In the genomic region with DNA sequence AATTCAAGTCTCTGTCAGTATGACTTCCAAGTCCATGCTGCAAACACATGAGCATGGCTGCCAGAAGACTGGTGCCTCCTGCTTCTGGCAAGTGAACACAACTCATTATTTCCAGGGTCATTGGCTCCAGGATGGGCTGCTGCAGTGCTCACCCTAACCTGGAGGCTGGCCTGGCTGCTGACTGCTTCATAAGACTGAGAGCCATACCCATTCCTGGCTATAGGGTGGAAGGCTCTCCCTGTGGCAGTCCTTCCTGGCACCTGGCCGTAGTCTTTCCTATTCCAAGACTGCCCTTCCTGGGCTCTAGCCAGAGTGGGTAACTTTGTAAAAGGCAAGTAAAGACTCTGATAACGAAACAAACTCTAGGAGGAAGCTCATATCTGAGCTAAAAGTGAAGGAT, we compare ENCODE assay signal across 15 cellular contexts. TPM values are rescaled to one million over a fixed set of nuclear protein-coding genes. Genes with fewer than 3 reads are reported as not detected.
A peak's percentile ranks its signal among the peaks of the same experiment; 100 is the strongest.
DNase-seq lines count a peak whose midpoint lies in the region; TF ChIP-seq lines count a peak whose summit lies in the region.
"Had no signal": no experiment of that assay in that cellular context is flagged by ENCODE, and none has a peak within 500 bp of the region (broad histone marks: within the 10 kb centered on the region; RNA-seq: fewer than 3 reads in every experiment).

No MANE protein-coding gene starts in this region.

- H3K4me3 Mint-ChIP-seq in neural crest cell (peak overlapping the region; percentile 31), type B pancreatic cell (peak overlapping the region; percentile 28)
- H3K4me3 Mint-ChIP-seq: activated T-helper 17 cell treated with anti-CD3 and anti-CD28 coated beads, Interleukin-2, amount 50 U/mL, for 72 hours; stimulated activated naive CD8-positive, alpha-beta T cell treated with anti-CD3 and anti-CD28 coated beads, Interleukin-15, amount 100 ng/mL, for 72 hours had no signal

- no peaks in the 10 kb centered on the region for H3K9me3 ChIP-seq in left ventricle myocardium inferior (replicated peaks)
- H3K9me3 ChIP-seq: MG63 had no signal

- peak overlapping the region; percentile 96 for H3K27ac ChIP-seq in left ventricle myocardium inferior (replicated peaks)
- H3K27ac ChIP-seq in cingulate gyrus (ENCODE audit: low read depth, low read length), result peak overlapping the region; percentile 78

- H3K4me1 Mint-ChIP-seq in neural crest cell (peaks cover 58% of the 10 kb centered on the region), type B pancreatic cell (ENCODE audit: unreplicated experiment) (peaks cover 34% of the 10 kb centered on the region)

- no peaks in the 10 kb centered on the region for H3K36me3 ChIP-seq in left ventricle myocardium inferior
- H3K36me3 ChIP-seq: MG63 had no signal

- peaks cover 49% of the 10 kb centered on the region for H3K4me1 ChIP-seq in left ventricle myocardium inferior

- H3K27me3 Mint-ChIP-seq in neural crest cell (ENCODE audit: low read depth) (peaks cover 17% of the 10 kb centered on the region), type B pancreatic cell (no peaks in the 10 kb centered on the region)

- H3K27ac Mint-ChIP-seq in neural crest cell (ENCODE audit: unreplicated experiment) (no peak overlapping the region), type B pancreatic cell (peak overlapping the region; percentile 76)
- H3K27ac Mint-ChIP-seq: activated T-helper 17 cell treated with anti-CD3 and anti-CD28 coated beads, Interleukin-2, amount 50 U/mL, for 72 hours; stimulated activated naive CD8-positive, alpha-beta T cell treated with anti-CD3 and anti-CD28 coated beads, Interleukin-15, amount 100 ng/mL, for 72 hours; T-cell had no signal

- H3K36me3 Mint-ChIP-seq in neural crest cell (ENCODE audit: low read depth), result no peaks in the 10 kb centered on the region
- H3K36me3 Mint-ChIP-seq in type B pancreatic cell, result no peaks in the 10 kb centered on the region
- H3K36me3 Mint-ChIP-seq: T-cell had no signal

- DNase-seq in left ventricle myocardium inferior, result no peak
- DNase-seq in cardiac septum (ENCODE audit: low spot score), result no peak
- DNase-seq in neural crest cell (ENCODE audit: low read depth, low spot score), result no peak
- DNase-seq in type B pancreatic cell (ENCODE audit: extremely low spot score, unreplicated experiment), result no peak
- DNase-seq in NCI-H1436 treated with DMSO at 0.1 percent for 48 hours (lab: John Stamatoyannopoulos, UW), result no peak
- DNase-seq in NCI-H2171 treated with DMSO at 0.1 percent for 48 hours (lab: John Stamatoyannopoulos, UW), result no peak
- no peak for DNase-seq in NCI-H1105 (lab: John Stamatoyannopoulos, UW)
- DNase-seq: ACHN; activated CD8-positive, alpha-beta memory T cell treated with anti-CD3 and anti-CD28 coated beads for 24 hours; MG63; NCI-H2081; stimulated activated naive CD8-positive, alpha-beta T cell treated with anti-CD3 and anti-CD28 coated beads, Interleukin-15, amount 100 ng/mL, for 72 hours had no signal

- H3K27me3 ChIP-seq in left ventricle myocardium inferior (ENCODE audit: low read depth), result no peaks in the 10 kb centered on the region
- H3K27me3 ChIP-seq: MG63 had no signal

- no peaks in the 10 kb centered on the region for H3K9me3 Mint-ChIP-seq in neural crest cell
- no peaks in the 10 kb centered on the region for H3K9me3 Mint-ChIP-seq in type B pancreatic cell
- H3K9me3 Mint-ChIP-seq: activated T-helper 17 cell treated with anti-CD3 and anti-CD28 coated beads, Interleukin-2, amount 50 U/mL, for 72 hours; stimulated activated naive CD8-positive, alpha-beta T cell treated with anti-CD3 and anti-CD28 coated beads, Interleukin-15, amount 100 ng/mL, for 72 hours; T-cell had no signal

- TF ChIP-seq CTCF in left ventricle myocardium inferior (IDR thresholded peaks at IDR 0.05; ENCODE audit: borderline replicate concordance), result no peak
- TF ChIP-seq CTCF in neural crest cell (conservative IDR thresholded peaks at IDR 0.05), result no peak
- no peak for TF ChIP-seq CTCF in type B pancreatic cell (conservative IDR thresholded peaks at IDR 0.05)

- H3K4me3 ChIP-seq in left ventricle myocardium inferior, result no peak overlapping the region
- H3K4me3 ChIP-seq: MG63 had no signal

- intact Hi-C loops in left ventricle myocardium inferior (cut with micrococcal nuclease) (no loop called here), cardiac septum (cut with DNase I) (loop anchor here (5.0 kb wide), 1 partner anchor 68 kb away; no protein-coding TSS in a partner anchor)

RNA-seq across cellular contexts. Expression of gene CXXC5, which starts 51.2 kb away (rescaled TPM):
- 56.9 TPM for total RNA-seq in left ventricle myocardium inferior
- 49.3 TPM for total RNA-seq in cardiac septum
- 29.2 and 30.4 TPM in 2 replicates for total RNA-seq in neural crest cell
- 46.7 and 58.6 TPM in 2 replicates for total RNA-seq in type B pancreatic cell (ENCODE audit: low replicate concordance)
